26 cellular contexts compared by ENCODE assay signal in the genomic region with DNA sequence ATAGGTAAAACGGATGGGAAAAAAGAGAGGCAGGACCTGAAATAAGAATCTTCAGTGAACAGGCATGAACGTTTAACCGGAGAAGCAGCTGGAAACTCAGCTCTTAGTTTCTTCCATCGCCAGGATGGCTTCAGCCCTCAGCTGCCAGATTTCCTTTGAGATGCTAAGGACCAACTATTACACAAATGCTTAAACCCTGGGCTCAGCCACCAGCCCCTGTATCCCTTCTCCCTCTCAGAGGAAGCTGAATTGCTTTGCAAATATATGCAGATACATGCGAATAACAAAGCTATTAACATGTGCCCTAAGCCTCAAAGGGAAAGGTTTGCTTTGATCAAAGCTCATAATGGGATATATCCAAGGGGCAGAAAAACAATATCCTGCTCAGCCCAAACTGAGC.
"Had no signal": no experiment of that assay in that cellular context is flagged by ENCODE, and none has a peak within 500 bp of the region (broad histone marks: within the 10 kb centered on the region; RNA-seq: fewer than 3 reads in every experiment).

No MANE protein-coding gene starts in this region.

- H3K4me1 Mint-ChIP-seq: activated CD4-positive, alpha-beta T cell treated with anti-CD3 and anti-CD28 coated beads, Interleukin-2, amount 10 ng/mL, durations not matched to agents 7 days and 5 days; activated T-helper 17 cell treated with anti-CD3 and anti-CD28 coated beads, Interleukin-2, amount 50 U/mL, for 72 hours; central memory CD8-positive, alpha-beta T cell; memory B cell; nephron had no signal

- DNase-seq: activated CD4-positive, alpha-beta T cell treated with anti-CD3 and anti-CD28 coated beads, Interleukin-2, amount 10 ng/mL, durations not matched to agents 7 days and 5 days; activated CD4-positive, CD25-positive, alpha-beta regulatory T cell treated with anti-CD3 and anti-CD28 coated beads, Interleukin-2, amount 50 U/mL, for 72 hours; activated CD8-positive, alpha-beta T cell treated with anti-CD3 and anti-CD28 coated beads for 36 hours; activated T-cell treated with anti-CD3 and anti-CD28 coated beads, Interleukin-2, amount 50 U/mL, for 24 hours; dorsolateral prefrontal cortex; esophagus squamous epithelium; gastrocnemius medialis; hypothalamus; islet precursor cell; left cardiac atrium; pancreas; psoas muscle; spleen; stimulated activated CD4-positive, alpha-beta T cell treated with anti-CD3 and anti-CD28 coated beads, Interleukin-4, amount 100 ng/mL, for 1 hour; stimulated activated naive CD4-positive, alpha-beta T cell; T-helper 2 cell; testis; trophoblast cell had no signal

- H3K27ac ChIP-seq: breast epithelium, dorsolateral prefrontal cortex, esophagus squamous epithelium, gastrocnemius medialis, pancreas, psoas muscle, right atrium auricular region, spleen, testis, vagina had no signal

- H3K4me3 ChIP-seq: breast epithelium, dorsolateral prefrontal cortex, esophagus squamous epithelium, gastrocnemius medialis, pancreas, psoas muscle, right atrium auricular region, spleen, testis, vagina had no signal

- H3K4me1 ChIP-seq: breast epithelium, esophagus squamous epithelium, pancreas, psoas muscle, right atrium auricular region, spleen, testis, vagina had no signal

- H3K36me3 Mint-ChIP-seq: activated naive CD8-positive, alpha-beta T cell; memory B cell had no signal

- H3K27ac Mint-ChIP-seq: activated CD4-positive, alpha-beta T cell treated with anti-CD3 and anti-CD28 coated beads, Interleukin-2, amount 10 ng/mL, durations not matched to agents 7 days and 5 days; activated CD8-positive, alpha-beta T cell treated with anti-CD3 and anti-CD28 coated beads for 36 hours; activated naive CD8-positive, alpha-beta T cell; activated T-cell treated with anti-CD3 and anti-CD28 coated beads, Interleukin-2, amount 50 U/mL, for 24 hours; activated T-helper 17 cell treated with anti-CD3 and anti-CD28 coated beads, Interleukin-2, amount 50 U/mL, for 72 hours; memory B cell; nephron had no signal

- H3K9me3 ChIP-seq: breast epithelium, esophagus squamous epithelium, gastrocnemius medialis, pancreas, psoas muscle, right atrium auricular region, spleen, testis, vagina had no signal

- H3K4me3 Mint-ChIP-seq: activated CD4-positive, alpha-beta T cell treated with anti-CD3 and anti-CD28 coated beads, Interleukin-2, amount 10 ng/mL, durations not matched to agents 7 days and 5 days; activated CD8-positive, alpha-beta T cell treated with anti-CD3 and anti-CD28 coated beads for 36 hours; activated naive CD8-positive, alpha-beta T cell; activated T-cell treated with anti-CD3 and anti-CD28 coated beads, Interleukin-2, amount 50 U/mL, for 24 hours; activated T-helper 17 cell treated with anti-CD3 and anti-CD28 coated beads, Interleukin-2, amount 50 U/mL, for 72 hours; central memory CD8-positive, alpha-beta T cell; memory B cell; nephron had no signal

- H3K27me3 ChIP-seq: breast epithelium, esophagus squamous epithelium, gastrocnemius medialis, pancreas, right atrium auricular region, spleen, testis, vagina had no signal

- ATAC-seq: activated CD8-positive, alpha-beta T cell treated with anti-CD3 and anti-CD28 coated beads for 36 hours; activated T-helper 17 cell treated with anti-CD3 and anti-CD28 coated beads, Interleukin-2, amount 50 U/mL, for 72 hours; gastrocnemius medialis; left cardiac atrium; pancreas; psoas muscle had no signal

- H3K9me3 Mint-ChIP-seq: activated CD4-positive, alpha-beta T cell treated with anti-CD3 and anti-CD28 coated beads, Interleukin-2, amount 10 ng/mL, durations not matched to agents 7 days and 5 days; activated CD8-positive, alpha-beta T cell treated with anti-CD3 and anti-CD28 coated beads for 36 hours; activated T-cell treated with anti-CD3 and anti-CD28 coated beads, Interleukin-2, amount 50 U/mL, for 24 hours; activated T-helper 17 cell treated with anti-CD3 and anti-CD28 coated beads, Interleukin-2, amount 50 U/mL, for 72 hours; central memory CD8-positive, alpha-beta T cell; memory B cell; nephron had no signal

- H3K36me3 ChIP-seq: breast epithelium, esophagus squamous epithelium, gastrocnemius medialis, pancreas, right atrium auricular region, spleen, vagina had no signal
